In the genomic region with DNA sequence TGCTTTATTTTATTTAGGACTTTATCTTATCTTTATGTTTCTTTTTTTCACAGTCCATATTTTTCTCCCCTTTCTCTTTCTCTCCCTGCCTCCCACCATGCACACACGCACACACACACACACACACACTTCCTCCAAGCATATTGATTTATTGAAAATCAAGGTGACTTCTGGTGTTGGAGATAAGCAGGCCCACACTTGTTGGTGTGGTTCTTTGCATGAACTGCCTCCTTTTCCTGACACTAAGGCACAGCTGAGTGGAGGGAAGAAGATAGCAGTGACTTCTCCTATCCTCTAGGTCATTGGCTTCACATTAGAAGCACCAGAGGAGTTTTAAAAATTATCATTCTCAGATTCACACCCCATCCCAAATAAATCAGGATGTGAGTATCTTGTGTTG, we compare ENCODE assay signal across 23 cellular contexts. TPM values are rescaled to one million over a fixed set of nuclear protein-coding genes. Genes with fewer than 3 reads are reported as not detected.
"Had no signal": no experiment of that assay in that cellular context is flagged by ENCODE, and none has a peak within 500 bp of the region (broad histone marks: within the 10 kb centered on the region; RNA-seq: fewer than 3 reads in every experiment).

No MANE protein-coding gene starts in this region.

- H3K9ac ChIP-seq: SK-N-SH had no signal

- H3K9me3 ChIP-seq: SK-N-SH had no signal

- H3K9me2 ChIP-seq: SK-N-SH had no signal

- H3K4me2 ChIP-seq: SK-N-SH had no signal

- ATAC-seq: HepG2, Panc1, PC-3 had no signal

- H3K27ac ChIP-seq: RWPE1 had no signal

- DNase-seq: IMR-90, NCI-H1105, NCI-H1436 treated with DMSO at 0.1 percent for 48 hours, NCI-H1694, NCI-H187 treated with DMSO at 0.1 percent for 48 hours, NCI-H2029 treated with DMSO at 0.1 percent for 48 hours, NCI-H2171, NCI-H226, NCI-H446, NCI-H510A, NCI-H524 treated with DMSO at 0.1 percent for 48 hours, NCI-H69, NCI-H774, PC-3, SHP77, SK-N-SH, T-helper 1 cell had no signal

RNA-seq across cellular contexts. Expression of a gene that starts 18.0 kb away (rescaled TPM):
- total RNA-seq: HepG2, HT1080, IMR-90, LHCN-M2, PC-3, SK-MEL-5 had no signal
